In the genomic region with DNA sequence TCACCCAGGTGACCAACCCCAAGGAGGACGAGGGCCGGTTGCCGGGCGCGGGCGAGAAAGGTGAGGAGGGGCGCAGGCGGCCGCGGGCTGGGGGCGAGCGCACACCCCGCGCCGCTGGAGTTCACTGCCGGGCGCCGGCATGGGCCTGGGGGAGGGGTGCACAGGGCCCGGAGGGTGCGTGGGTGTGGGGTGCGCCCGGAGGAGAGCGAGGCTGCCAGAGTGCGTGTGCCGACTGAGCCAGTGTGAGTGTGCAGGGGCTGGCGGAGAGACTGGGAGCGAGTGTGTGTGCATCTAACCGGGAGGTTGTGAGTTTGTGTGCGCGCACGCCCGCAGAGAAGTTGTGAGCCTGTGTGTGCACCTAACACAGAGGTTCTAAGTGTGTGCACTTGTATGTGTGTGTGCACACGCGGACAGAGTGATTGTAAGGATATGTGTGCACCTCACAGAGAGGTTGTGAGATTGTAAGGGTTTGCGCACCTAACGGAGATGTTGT, we compare ENCODE assay signal across 8 cellular contexts. TPM values are rescaled to one million over a fixed set of nuclear protein-coding genes. Genes with fewer than 3 reads are reported as not detected.
DNase-seq lines count a peak whose midpoint lies in the region; ATAC-seq and TF ChIP-seq lines count a peak whose summit lies in the region.

No MANE protein-coding gene starts in this region.

- H3K4me3 ChIP-seq in muscle layer of duodenum (ENCODE audit: low read depth in 1 of 2, low read length in 2 of 2) (peak overlapping the region; percentile 80 to 88), suprapubic skin (peak overlapping the region; percentile 72)

- H3K27ac ChIP-seq in epithelial cell of prostate (peak overlapping the region; percentile 66), muscle layer of duodenum (ENCODE audit: low read length) (peak overlapping the region; percentile 43), suprapubic skin (peak overlapping the region; percentile 89)

- no peak for TF ChIP-seq POLR2A in suprapubic skin (IDR thresholded peaks at IDR 0.05)

- ATAC-seq in GM21529 (IDR thresholded peaks at IDR 0.05; ENCODE audit: unreplicated experiment), result no peak

- TF ChIP-seq CTCF in suprapubic skin (IDR thresholded peaks at IDR 0.05), result no peak

- TF ChIP-seq EP300 in suprapubic skin (IDR thresholded peaks at IDR 0.05), result no peak

- peak; percentile 78 for DNase-seq in activated effector memory CD4-positive, alpha-beta T cell treated with anti-CD3 and anti-CD28 coated beads, Interleukin-2, amount 50 U/mL, for 16 hours
- no peak for DNase-seq in activated effector memory CD4-positive, alpha-beta T cell treated with Interleukin-2 at 50 U/mL for 16 hours
- DNase-seq in activated CD4-positive, alpha-beta T cell treated with anti-CD3 and anti-CD28 coated beads, Interleukin-2, amount 50 U/mL, for 48 hours, result peak; percentile 55 to 60
- DNase-seq in epithelial cell of prostate (ENCODE audit: low read depth, low spot score) (no peak), suprapubic skin (ENCODE audit: low spot score in 2 of 2) (no peak), SKM-1 (lab: John Stamatoyannopoulos, UW; ENCODE audit: unreplicated experiment) (no peak)

- H3K36me3 ChIP-seq in muscle layer of duodenum (ENCODE audit: control insufficient read depth in 1 of 2, insufficient read depth in 2 of 2, low read length in 2 of 2) (no peaks in the 10 kb centered on the region), suprapubic skin (no peaks in the 10 kb centered on the region)

- H3K27me3 ChIP-seq in muscle layer of duodenum (ENCODE audit: low read depth, low read length) (no peaks in the 10 kb centered on the region), suprapubic skin (no peaks in the 10 kb centered on the region)

- 3% methylated on average over 31 of the region's 36 CpGs for WGBS in suprapubic skin

- H3K9me3 ChIP-seq in muscle layer of duodenum (ENCODE audit: control insufficient read depth in 1 of 2, low read length in 2 of 2), result no peaks in the 10 kb centered on the region
- H3K9me3 ChIP-seq in suprapubic skin, result no peaks in the 10 kb centered on the region

- H3K4me1 ChIP-seq in muscle layer of duodenum (ENCODE audit: control insufficient read depth in 1 of 2, insufficient read depth in 2 of 2, low read length in 2 of 2) (peaks cover 5 to 28% of the 10 kb centered on the region in 2 donors), suprapubic skin (peaks cover 60% of the 10 kb centered on the region)

RNA-seq across cellular contexts. Expression of a gene that starts 0.6 kb away (rescaled TPM):
- 100 to 1,000 TPM in 3 of 4 donors, 10 to 100 TPM in 1; 78.9 to 130 (median 111) TPM for total RNA-seq in suprapubic skin

Comparison
In these comparisons a context has a peak if more than half of its experiments do, and no peak if none do; other contexts are left out.
1. DNase-seq: peak in activated effector memory CD4-positive, alpha-beta T cell treated with anti-CD3 and anti-CD28 coated beads, Interleukin-2, amount 50 U/mL, for 16 hours (single experiment) and activated CD4-positive, alpha-beta T cell treated with anti-CD3 and anti-CD28 coated beads, Interleukin-2, amount 50 U/mL, for 48 hours (2 of 2); none in activated effector memory CD4-positive, alpha-beta T cell treated with Interleukin-2 at 50 U/mL for 16 hours (single experiment), epithelial cell of prostate (single experiment), suprapubic skin (0 of 2) and SKM-1 (single experiment).
2. Peak in every context shown above with its lines, with median percentiles within 50 percentile points of each other: H3K27ac ChIP-seq.